8 cellular contexts compared by ENCODE assay signal in genomic region chr2:23387221-23387550, GRCh38. TPM values are rescaled to one million over a fixed set of nuclear protein-coding genes. Genes with fewer than 3 reads are reported as not detected.
DNase-seq lines count a peak whose midpoint lies in the region; ATAC-seq, FAIRE-seq and TF ChIP-seq lines count a peak whose summit lies in the region.

No MANE protein-coding gene starts in this region.

- no peak overlapping the region for H2BK12ac ChIP-seq in H1 (ENCODE audit: low read depth, low read length)

- peaks cover 4 to 22% (median 14%) of the 10 kb centered on the region in 4 donors for H3K4me1 Mint-ChIP-seq in CD4-positive, alpha-beta memory T cell

- CTCF ChIA-PET in CD4-positive, alpha-beta memory T cell (lab: Charles Lee; ENCODE audit: partially characterized antibody) = no interaction called here
- CTCF ChIA-PET in H1 (lab: Charles Lee; ENCODE audit: partially characterized antibody) = interaction anchor here (0.9 to 1.5 kb wide), 5 partner anchors 9 to 237 kb away, joined by 3 to 4 read pairs (median 3); no protein-coding TSS in a partner anchor

- H4K20me1 ChIP-seq in H1 (replicated peaks in 1 of 2; ENCODE audit: control insufficient read depth in 1 of 2, insufficient read depth in 2 of 2, low read length in 2 of 2) = peaks cover 3 to 6% of the 10 kb centered on the region in 2 experiments

- H3K4me3 ChIP-seq in CD4-positive, alpha-beta memory T cell (ENCODE audit: low read length in 2 of 2) = no peak overlapping the region
- H3K4me3 ChIP-seq in MG63 (peak overlapping the region; percentile 59), H1 (ENCODE audit: extremely low read depth in 1 of 4, insufficient read depth in 2 of 4, low read depth in 3 of 4, low read length in 4 of 4) (peak overlapping the region; percentile 45 to 71 (median 52)), neuron (ENCODE audit: low read length) (peak overlapping the region; percentile 56)

- peaks cover 15% of the 10 kb centered on the region for H3K23me2 ChIP-seq in H1 (ENCODE audit: low read depth, low read length)

- no peak overlapping the region for H2BK15ac ChIP-seq in H1 (ENCODE audit: low read length)

- no peaks in the 10 kb centered on the region for H3K79me2 ChIP-seq in H1 (ENCODE audit: control insufficient read depth in 1 of 2, insufficient read depth in 2 of 2, low read length in 2 of 2)

- POLR2A ChIA-PET in CD4-positive, alpha-beta memory T cell (lab: Charles Lee; ENCODE audit: partially characterized antibody) = no interaction called here
- POLR2A ChIA-PET in H1 (lab: Charles Lee; ENCODE audit: partially characterized antibody) = interaction anchor here (0.7 to 1.4 kb wide), 2 partner anchors 10 to 11 kb away, joined by 3 read pairs; no protein-coding TSS in a partner anchor

- WGBS in H1 (ENCODE audit: extremely low coverage in 1 of 2, insufficient coverage in 1 of 2, insufficient read length in 1 of 2, insufficient replicate concordance in 2 of 2, low coverage in 1 of 2, low lambda C conversion rate in 2 of 2, missing lambda C conversion rate in 1 of 2), 2 experiments = 14% methylated on average over 7 of the region's 9 CpGs; no CpG with 5 or more reads in 1 of the 2 experiments

- no peak overlapping the region for H3K18ac ChIP-seq in H1 (ENCODE audit: extremely low read depth, low read length)

- 0 out of 4 replicates have a peak, but pooled peaks of 1 of the 2 experiments have one; percentile 1 for TF ChIP-seq RAD21 in H1 (IDR thresholded peaks at IDR 0.05 in 1 of 2, conservative IDR thresholded peaks at IDR 0.05 in 1 of 2; ENCODE audit: low read depth in 2 of 2, low read length in 2 of 2)

- no peak for TF ChIP-seq POLR2A in H1 (IDR thresholded peaks at IDR 0.05; ENCODE audit: control extremely low read depth in 1 of 2, low read depth in 2 of 2, low read length in 2 of 2)

- peaks cover 0 to 5% (median 0%) of the 10 kb centered on the region in 8 donors for H3K9me3 Mint-ChIP-seq in CD4-positive, alpha-beta memory T cell

- H3K4me2 ChIP-seq in H1 (ENCODE audit: insufficient read depth in 1 of 2, low read depth in 2 of 2, low read length in 2 of 2) = peak overlapping the region; percentile 96 to 100

- FAIRE-seq in H1 (lab: Jason Lieb, UNC) = no peak

- peak overlapping the region; percentile 27 to 93 (median 72) for H3K4me3 Mint-ChIP-seq in CD4-positive, alpha-beta memory T cell

- no peak for DNase-seq in CD4-positive, alpha-beta memory T cell
- DNase-seq in MG63 (no peak), H1 (ENCODE audit: low read depth in 1 of 2, low spot score in 2 of 2) (no peak), pons (ENCODE audit: low spot score) (no peak), cerebellar nuclear complex (lab: John Stamatoyannopoulos, UW) (no peak)

- H3K9ac ChIP-seq in H1 (replicated peaks in 1 of 4; ENCODE audit: extremely low read depth in 1 of 4, low read depth in 3 of 4, low read length in 3 of 4) = no peak overlapping the region

- H3K27me3 Mint-ChIP-seq in CD4-positive, alpha-beta memory T cell = peaks cover 37 to 52% of the 10 kb centered on the region in 2 donors

- no peak overlapping the region for H4K5ac ChIP-seq in H1 (ENCODE audit: insufficient read length, low read depth, low read length)

- no peaks in the 10 kb centered on the region for H3K9me3 ChIP-seq in CD4-positive, alpha-beta memory T cell (ENCODE audit: control insufficient read depth in 1 of 2, low read length in 2 of 2)
- no peaks in the 10 kb centered on the region for H3K9me3 ChIP-seq in MG63
- no peaks in the 10 kb centered on the region for H3K9me3 ChIP-seq in H1 (ENCODE audit: insufficient read depth in 2 of 2, low read depth in 1 of 2, low read length in 1 of 2)
- H3K9me3 ChIP-seq in neuron (ENCODE audit: low read length) = no peaks in the 10 kb centered on the region

- no peak overlapping the region for H2AK5ac ChIP-seq in H1 (ENCODE audit: low read depth, low read length)

- H4K8ac ChIP-seq in H1 (ENCODE audit: extremely low read depth, insufficient read depth, low read length) = no peak overlapping the region

- intact Hi-C loops in CD4-positive, alpha-beta memory T cell (cut with micrococcal nuclease) = no loop called here

- no peak overlapping the region for H3K23ac ChIP-seq in H1 (ENCODE audit: insufficient read length)

- no peak overlapping the region for H3K27ac Mint-ChIP-seq in CD4-positive, alpha-beta memory T cell

- H3K27me3 ChIP-seq in CD4-positive, alpha-beta memory T cell (ENCODE audit: insufficient read depth, low read length) = peaks cover 16% of the 10 kb centered on the region
- H3K27me3 ChIP-seq in MG63 (no peaks in the 10 kb centered on the region), H1 (replicated peaks in 1 of 4; ENCODE audit: control insufficient read depth in 3 of 4, extremely low read depth in 1 of 4, insufficient read depth in 3 of 4, low read length in 3 of 4) (peaks cover 25 to 58% (median 47%) of the 10 kb centered on the region in 4 experiments), neuron (ENCODE audit: insufficient read depth, low read length) (peaks cover 24% of the 10 kb centered on the region)

- H3K36me3 Mint-ChIP-seq in CD4-positive, alpha-beta memory T cell = no peaks in the 10 kb centered on the region

- no peak overlapping the region for H3K27ac ChIP-seq in CD4-positive, alpha-beta memory T cell (ENCODE audit: low read depth, low read length)
- H3K27ac ChIP-seq in H1 (ENCODE audit: low read depth, low read length) = no peak overlapping the region

- ATAC-seq in GM19324 (IDR thresholded peaks at IDR 0.05; ENCODE audit: low FRiP score, unreplicated experiment) = no peak
- no peak for ATAC-seq in HG03521 (IDR thresholded peaks at IDR 0.05; ENCODE audit: unreplicated experiment)

- no peak overlapping the region for H2BK20ac ChIP-seq in H1 (ENCODE audit: low read length)

- H3K36me3 ChIP-seq in CD4-positive, alpha-beta memory T cell (ENCODE audit: insufficient read depth, low read length) = no peaks in the 10 kb centered on the region
- H3K36me3 ChIP-seq in MG63 = no peaks in the 10 kb centered on the region
- no peaks in the 10 kb centered on the region; a peak in 1 of 8 replicates for H3K36me3 ChIP-seq in H1 (ENCODE audit: control insufficient read depth in 2 of 4, insufficient read depth in 4 of 4, low read length in 3 of 4)
- H3K36me3 ChIP-seq in neuron (ENCODE audit: insufficient read depth, low read length) = no peaks in the 10 kb centered on the region

- H2AFZ ChIP-seq in H1 (ENCODE audit: low read length) = no peak overlapping the region
- H2AFZ ChIP-seq in neuron (ENCODE audit: low read depth, low read length) = peak overlapping the region; percentile 5

- no peak for TF ChIP-seq EP300 in H1 (IDR thresholded peaks at IDR 0.05; ENCODE audit: borderline replicate concordance in 1 of 2, low read depth in 2 of 2, low read length in 2 of 2)

- TF ChIP-seq CTCF in H1 (IDR thresholded peaks at IDR 0.05; ENCODE audit: control extremely low read depth in 1 of 3, insufficient read depth in 1 of 3, low read depth in 1 of 3, low read length in 3 of 3) = no peak

- no peak overlapping the region for H2BK120ac ChIP-seq in H1 (replicated peaks; ENCODE audit: low read depth, low read length)

- H3K4me1 ChIP-seq in CD4-positive, alpha-beta memory T cell (ENCODE audit: insufficient read depth, low read length) = peaks cover 15% of the 10 kb centered on the region
- peaks cover 0 to 10% (median 2%) of the 10 kb centered on the region in 4 experiments; a peak in 4 of 7 replicates for H3K4me1 ChIP-seq in H1 (replicated peaks in 1 of 4; ENCODE audit: control insufficient read depth in 3 of 4, insufficient read depth in 4 of 4, low read length in 3 of 4)
- H3K4me1 ChIP-seq in neuron (ENCODE audit: insufficient read depth, low read length) = peaks cover 16% of the 10 kb centered on the region

- no peak overlapping the region for H2BK5ac ChIP-seq in H1 (ENCODE audit: low read depth, low read length)

- H3K14ac ChIP-seq in H1 (ENCODE audit: insufficient read length) = no peak overlapping the region

- H3K79me1 ChIP-seq in H1 (ENCODE audit: low read depth, low read length) = no peaks in the 10 kb centered on the region

- no peak overlapping the region for H3K56ac ChIP-seq in H1 (replicated peaks; ENCODE audit: insufficient read length, low read depth, low read length)

- no peak overlapping the region for H3K4ac ChIP-seq in H1 (replicated peaks; ENCODE audit: insufficient read length, low read depth, low read length)

- H4K91ac ChIP-seq in H1 (replicated peaks; ENCODE audit: insufficient read length, low read length) = no peak overlapping the region

TF ChIP-seq in H1, 55 proteins besides CTCF, POLR2A, EP300 and RAD21:
- no peak for TF ChIP-seq ATF2 (IDR thresholded peaks at IDR 0.05; ENCODE audit: low read length)
- no peak for TF ChIP-seq KDM1A (IDR thresholded peaks at IDR 0.05; ENCODE audit: borderline replicate concordance, low read length)
- no peak for TF ChIP-seq ASH2L (IDR thresholded peaks at IDR 0.05; ENCODE audit: low read length)

RNA-seq across cellular contexts. Expression of gene KLHL29, which starts 2.2 kb away (rescaled TPM):
- total RNA-seq in CD4-positive, alpha-beta memory T cell = 1 to 10 TPM; 1.9 to 2.4 TPM
- polyA plus RNA-seq in CD4-positive, alpha-beta memory T cell = under 1 TPM in 1 of 2 donors, not detected in 1; 0.24 TPM
- total RNA-seq in MG63 (2014; rRNA removed; shearing (Covaris generic); ENCODE audit: low replicate concordance) = 0.69 and 1.5 TPM in 2 replicates
- total RNA-seq in H1 (2021; fragmentation: NEBNext Ultra II Directional; extraction: Animal tissue kit (Norgen Biotek cat#: 25700)) = 4.3 and 4.7 TPM in 2 replicates
- polyA plus RNA-seq in H1 (2011; rRNA removed) = 1.1 and 2.6 TPM in 2 replicates
- polyA plus RNA-seq in H1 (2011; cell fraction: cytosol; rRNA removed) = 1.8 TPM
- polyA plus RNA-seq in H1 (2011; cell fraction: nucleus; rRNA removed) = 6.5 TPM
- 2.1 to 2.4 TPM (median 2.2 TPM) in 4 replicates for polyA plus RNA-seq in H1 (2012, experiment 1 of 2)
- 1.4 TPM for polyA plus RNA-seq in H1 (2012, experiment 2 of 2)
- polyA plus RNA-seq in H1 (2013, experiment 1 of 2) = 2.0 TPM
- 2.0 TPM for polyA plus RNA-seq in H1 (2013, experiment 2 of 2)
- polyA minus RNA-seq in H1 (2011; rRNA and poly(A)+ RNA removed) = 1.2 and 1.5 TPM in 2 replicates
- 1.8 TPM for polyA minus RNA-seq in H1 (2011; cell fraction: cytosol; rRNA and poly(A)+ RNA removed)
- polyA minus RNA-seq in H1 (2011; cell fraction: nucleus; rRNA and poly(A)+ RNA removed) = 5.0 TPM

Comparison
In these comparisons a context has a peak if more than half of its experiments do, and no peak if none do; other contexts are left out.
1. H3K4me3 ChIP-seq: peak in MG63 (single experiment), H1 (4 of 4) and neuron (single experiment); none in CD4-positive, alpha-beta memory T cell (0 of 2).